Comparison of ENCODE assay signal across 27 cellular contexts in the genomic region with DNA sequence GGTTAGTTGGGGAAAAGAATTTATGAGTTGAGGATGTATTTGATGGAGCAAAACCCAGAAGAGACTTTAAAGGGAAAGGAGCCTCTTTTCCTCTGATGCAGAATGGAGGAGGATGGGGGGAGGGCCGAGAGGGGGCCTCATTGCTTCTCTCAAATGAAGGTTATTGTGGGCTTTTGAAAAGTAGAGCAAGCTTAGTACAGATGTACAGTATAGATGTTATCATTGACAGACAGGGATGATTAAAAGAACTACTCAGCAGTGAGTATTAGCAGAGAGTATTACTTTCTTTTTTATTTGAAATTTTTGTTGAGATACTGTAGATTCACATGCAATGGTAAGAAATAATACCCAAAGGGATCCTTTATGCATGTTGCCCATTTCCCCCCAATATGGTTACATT.
"Had no signal": no experiment of that assay in that cellular context is flagged by ENCODE, and none has a peak within 500 bp of the region (broad histone marks: within the 10 kb centered on the region; RNA-seq: fewer than 3 reads in every experiment).

No MANE protein-coding gene starts in this region.

- H3K27ac ChIP-seq: body of pancreas, colonic mucosa, neutrophil, pancreas, prostate gland, spleen, testis had no signal

- ATAC-seq: body of pancreas, left colon, pancreas, sciatic nerve had no signal

- H3K4me1 ChIP-seq: body of pancreas, colonic mucosa, testis, uterus had no signal

- H3K9me3 ChIP-seq: adrenal gland, body of pancreas, colonic mucosa, esophagus squamous epithelium, neutrophil, pancreas, prostate gland, spleen, testis, uterus had no signal

- H3K36me3 ChIP-seq: adrenal gland, colonic mucosa, esophagus squamous epithelium, neutrophil, pancreas, prostate gland, spleen, uterus had no signal

- DNase-seq: activated CD4-positive, alpha-beta T cell treated with anti-CD3 and anti-CD28 coated beads for 4 hours; activated CD4-positive, alpha-beta T cell treated with anti-CD3 and anti-CD28 coated beads, Interleukin-2, amount 50 U/mL, for 4 hours; activated CD8-positive, alpha-beta memory T cell treated with anti-CD3 and anti-CD28 coated beads, Interleukin-2, amount 50 U/mL, for 4 hours; activated effector memory CD4-positive, alpha-beta T cell treated with anti-CD3 and anti-CD28 coated beads, Interleukin-2, amount 50 U/mL, for 16 hours; activated naive CD4-positive, alpha-beta T cell treated with anti-CD3 and anti-CD28 coated beads for 36 hours; activated naive CD8-positive, alpha-beta T cell treated with anti-CD3 and anti-CD28 coated beads for 36 hours; activated T-cell treated with anti-CD3 and anti-CD28 coated beads, Interleukin-2, amount 50 U/mL, for 1 hour; adrenal gland; aorta; body of pancreas; colonic mucosa; effector CD8-positive, alpha-beta T cell; esophagus squamous epithelium; foreskin melanocyte; glutamatergic neuron; left colon; naive B cell; nephron progenitor cell; pancreas; retina; spleen; stimulated activated naive CD4-positive, alpha-beta T cell; testis; uterus had no signal

- H3K27me3 ChIP-seq: adrenal gland, body of pancreas, colonic mucosa, esophagus squamous epithelium, pancreas, spleen, testis, uterus had no signal

- H3K4me3 ChIP-seq: adrenal gland, body of pancreas, colonic mucosa, esophagus squamous epithelium, pancreas, prostate gland, spleen, testis, uterus had no signal
